3 cellular contexts compared by ENCODE assay signal in genomic region chr15:74160390-74160789, GRCh38. TPM values are rescaled to one million over a fixed set of nuclear protein-coding genes. Genes with fewer than 3 reads are reported as not detected.
"Had no signal": no experiment of that assay in that cellular context is flagged by ENCODE, and none has a peak within 500 bp of the region (broad histone marks: within the 10 kb centered on the region; RNA-seq: fewer than 3 reads in every experiment).

No MANE protein-coding gene starts in this region.

RNA-seq across cellular contexts. Expression of gene ISLR, which starts 13.1 kb away (rescaled TPM):
- total RNA-seq: GM23338 had no signal

RNA-seq across cellular contexts. Expression of gene ISLR2, which starts 30.0 kb away (rescaled TPM):
- total RNA-seq: GM23248, H4 had no signal

RNA-seq across cellular contexts. Expression of gene STRA6, which starts 42.2 kb away (rescaled TPM):
- total RNA-seq: GM23248 had no signal
- polyA plus RNA-seq: GM23248 had no signal
